ENCODE assay signal across 23 cellular contexts in the genomic region with DNA sequence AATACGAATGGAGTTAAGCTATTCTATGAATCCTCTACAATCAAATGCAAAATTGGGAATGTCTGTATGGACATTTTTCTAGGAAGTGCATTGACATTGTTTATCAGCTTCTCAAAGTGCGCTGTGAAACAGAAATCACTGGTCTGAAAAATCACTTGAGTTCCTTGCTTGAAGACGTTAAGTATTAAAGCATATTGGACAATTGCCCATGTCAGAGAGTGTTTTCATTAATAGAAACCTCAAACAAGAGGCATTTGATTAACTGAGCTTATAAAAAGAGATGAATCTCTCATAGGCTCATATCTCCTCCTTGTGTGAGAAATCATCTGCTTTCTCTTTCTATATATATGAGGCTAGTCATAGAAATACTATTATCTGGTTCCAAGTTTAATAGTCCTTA.
DNase-seq lines count a peak whose midpoint lies in the region; ATAC-seq, FAIRE-seq and TF ChIP-seq lines count a peak whose summit lies in the region.
"Had no signal": no experiment of that assay in that cellular context is flagged by ENCODE, and none has a peak within 500 bp of the region (broad histone marks: within the 10 kb centered on the region; RNA-seq: fewer than 3 reads in every experiment).

No MANE protein-coding gene starts in this region.

- H2AFZ ChIP-seq in HCT116 (ENCODE audit: low read depth, low read length, poor library complexity, severe bottlenecking), result peak overlapping the region; percentile 54
- H2AFZ ChIP-seq in trophoblast cell (ENCODE audit: insufficient read depth, low read length, poor library complexity), result no peak overlapping the region
- H2AFZ ChIP-seq: GM23338 had no signal

- H3K4me2 ChIP-seq in HCT116 (ENCODE audit: low read length) (peak overlapping the region; percentile 55), trophoblast cell (ENCODE audit: low read length) (no peak overlapping the region)
- H3K4me2 ChIP-seq: GM23338 had no signal

- no TSS peak for BruUV-seq in HCT116 (replicated peaks; lab: Mats Ljungman, UMichigan)

- H3K27me3 ChIP-seq in HCT116 (ENCODE audit: insufficient read depth, low read length) (no peaks in the 10 kb centered on the region), trophoblast cell (ENCODE audit: insufficient read depth, low read length) (no peaks in the 10 kb centered on the region)
- H3K27me3 ChIP-seq: BE2C had no signal

- DNase-seq in HCT116 (ENCODE audit: low read depth, low spot score) (no peak), RCC 7860 (ENCODE audit: low spot score) (no peak), glomerular visceral epithelial cell (ENCODE audit: extremely low spot score) (peak; percentile 2), renal cortical epithelial cell (ENCODE audit: low read depth) (peak; percentile 80), trophoblast cell (no peak)
- DNase-seq in stimulated activated CD4-positive, alpha-beta T cell treated with anti-CD3 and anti-CD28 coated beads, Interleukin-12 subunit alpha, Interleukin-12 subunit beta, amount 100 ng/mL, for 4 hours, result no peak
- DNase-seq: ACHN; BE2C; C1 segment of cervical spinal cord; CD4-positive, CD25-positive, alpha-beta regulatory T cell; CD8-positive, alpha-beta memory T cell; COR-L47; DMS153; DMS79; GDM1; H7 had no signal

- no peak for TF ChIP-seq CTCF in HCT116 (IDR thresholded peaks at IDR 0.05 in 2 of 3, conservative IDR thresholded peaks at IDR 0.05 in 1 of 3; ENCODE audit: borderline replicate concordance in 1 of 3, insufficient read depth in 1 of 3, low read depth in 2 of 3, low read length in 2 of 3)

- no peak for TF ChIP-seq POLR2A in HCT116 (IDR thresholded peaks at IDR 0.05; ENCODE audit: borderline replicate concordance, extremely low read depth, insufficient read depth, insufficient read length)

- H2BK12ac ChIP-seq in trophoblast cell (ENCODE audit: low read length), result no peak overlapping the region

- no peak overlapping the region for H4K12ac ChIP-seq in trophoblast cell (ENCODE audit: low read depth, low read length)

- TF ChIP-seq RAD21 in HCT116 (IDR thresholded peaks at IDR 0.05; ENCODE audit: low read depth), result no peak

- H2AK5ac ChIP-seq in trophoblast cell (ENCODE audit: low read length), result no peak overlapping the region

- RAD21 ChIA-PET in HCT116 (lab: Charles Lee; ENCODE audit: low non-redundant PET in 1 of 2, low total read pairs in 2 of 2, uncharacterized antibody in 2 of 2, unreplicated experiment in 2 of 2), result no interaction called here

- POLR2A ChIA-PET in HCT116 (lab: Charles Lee), result no interaction called here

- no peak overlapping the region for H2BK5ac ChIP-seq in trophoblast cell (ENCODE audit: low read depth, low read length, poor library complexity)

- H3K18ac ChIP-seq in trophoblast cell (ENCODE audit: low read length), result no peak overlapping the region

- no CpG with 5 or more reads among the region's 3 CpGs for WGBS in trophoblast cell (ENCODE audit: extremely low coverage, insufficient coverage, insufficient read length)

- no peak overlapping the region for H2BK120ac ChIP-seq in trophoblast cell (ENCODE audit: insufficient read depth, low read length, poor library complexity)

- H4K91ac ChIP-seq in trophoblast cell (ENCODE audit: low read depth, low read length), result no peak overlapping the region

- peaks cover 2 to 26% of the 10 kb centered on the region in 2 experiments; a peak in 3 of 4 replicates for H3K4me1 ChIP-seq in HCT116 (ENCODE audit: control insufficient read depth in 1 of 2, insufficient read depth in 2 of 2, low read length in 2 of 2)
- no peaks in the 10 kb centered on the region for H3K4me1 ChIP-seq in trophoblast cell (ENCODE audit: control insufficient read depth in 1 of 2, insufficient read depth in 2 of 2, low read length in 2 of 2)
- H3K4me1 ChIP-seq: BE2C had no signal

- no peak overlapping the region for H3K4ac ChIP-seq in trophoblast cell (ENCODE audit: low read depth, low read length)

- H3K9me3 ChIP-seq in HCT116 (ENCODE audit: control insufficient read depth in 1 of 2, insufficient read depth in 1 of 2, low read depth in 1 of 2, low read length in 2 of 2) (no peaks in the 10 kb centered on the region), trophoblast cell (ENCODE audit: insufficient read depth, low read depth, low read length) (no peaks in the 10 kb centered on the region)
- H3K9me3 ChIP-seq: BE2C had no signal

- no peak overlapping the region for H3K4me3 ChIP-seq in HCT116 (replicated peaks in 1 of 2; ENCODE audit: low read depth in 1 of 2, low read length in 2 of 2)
- H3K4me3 ChIP-seq in trophoblast cell (ENCODE audit: low read depth, low read length), result no peak overlapping the region
- H3K4me3 ChIP-seq: GM23338 had no signal

- no peak overlapping the region for H3K27ac ChIP-seq in HCT116 (ENCODE audit: low read depth, low read length)
- no peak overlapping the region for H3K27ac ChIP-seq in trophoblast cell (ENCODE audit: low read depth, low read length)
- H3K27ac ChIP-seq: HL-60 had no signal

- H3K14ac ChIP-seq in trophoblast cell (ENCODE audit: low read length), result no peak overlapping the region

- no peak overlapping the region for H3K9ac ChIP-seq in HCT116 (ENCODE audit: low read length)
- no peak overlapping the region for H3K9ac ChIP-seq in trophoblast cell (ENCODE audit: low read length)

- CTCF ChIA-PET in HCT116 (lab: Charles Lee), result no interaction called here

- H3K79me2 ChIP-seq in HCT116 (ENCODE audit: insufficient read depth, low read length) (no peaks in the 10 kb centered on the region), trophoblast cell (ENCODE audit: control insufficient read depth, insufficient read depth, low read length, poor library complexity) (no peaks in the 10 kb centered on the region)

- no peaks in the 10 kb centered on the region for H3K79me1 ChIP-seq in trophoblast cell (ENCODE audit: low read length)

- H3K36me3 ChIP-seq in HCT116 (ENCODE audit: control insufficient read depth in 1 of 2, insufficient read depth in 2 of 2, low read length in 2 of 2) (no peaks in the 10 kb centered on the region), trophoblast cell (ENCODE audit: control insufficient read depth in 1 of 2, insufficient read depth in 2 of 2, low read length in 2 of 2) (no peaks in the 10 kb centered on the region)
- H3K36me3 ChIP-seq: BE2C had no signal

- H3K9me2 ChIP-seq in HCT116 (ENCODE audit: insufficient read depth), result no peaks in the 10 kb centered on the region

- intact Hi-C loops in HCT116 (cut with micrococcal nuclease), result no loop called here

- ATAC-seq in HCT116 (no peak), esophagus mucosa (no peak), HG02870 (IDR thresholded peaks at IDR 0.05; ENCODE audit: unreplicated experiment) (no peak)
- ATAC-seq: GM23338 had no signal

- H3K23ac ChIP-seq in trophoblast cell (ENCODE audit: low read length), result no peak overlapping the region

- no peaks in the 10 kb centered on the region for H4K20me1 ChIP-seq in HCT116 (ENCODE audit: insufficient read depth)

- FAIRE-seq in RCC 7860 (lab: Jason Lieb, UNC), result peak; percentile 65
- FAIRE-seq: A204.1, GM12892, GM18507 had no signal

- H4K8ac ChIP-seq in trophoblast cell (ENCODE audit: low read depth, low read length), result no peak overlapping the region

TF ChIP-seq in HCT116, 20 proteins besides CTCF, POLR2A, EP300 and RAD21:
- TF ChIP-seq SIN3A (IDR thresholded peaks at IDR 0.05; ENCODE audit: low read depth), result no peak
- TF ChIP-seq, protein P1, sequence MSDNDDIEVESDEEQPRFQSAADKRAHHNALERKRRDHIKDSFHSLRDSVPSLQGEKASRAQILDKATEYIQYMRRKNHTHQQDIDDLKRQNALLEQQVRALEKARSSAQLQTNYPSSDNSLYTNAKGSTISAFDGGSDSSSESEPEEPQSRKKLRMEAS (IDR thresholded peaks at IDR 0.05), result no peak
- no peak for TF ChIP-seq CBX3 (IDR thresholded peaks at IDR 0.05; ENCODE audit: low read depth)
- TF ChIP-seq POLR2AphosphoS5 (IDR thresholded peaks at IDR 0.05; ENCODE audit: low read depth, low read length), result no peak
- no peak for TF ChIP-seq EZH2 (IDR thresholded peaks at IDR 0.05)
- no peak for TF ChIP-seq EZH2phosphoT487 (IDR thresholded peaks at IDR 0.05; ENCODE audit: borderline replicate concordance)
- TF ChIP-seq, protein P2, sequence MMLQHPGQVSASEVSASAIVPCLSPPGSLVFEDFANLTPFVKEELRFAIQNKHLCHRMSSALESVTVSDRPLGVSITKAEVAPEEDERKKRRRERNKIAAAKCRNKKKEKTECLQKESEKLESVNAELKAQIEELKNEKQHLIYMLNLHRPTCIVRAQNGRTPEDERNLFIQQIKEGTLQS (IDR thresholded peaks at IDR 0.05), result no peak
- no peak for TF ChIP-seq TCF7L2 (IDR thresholded peaks at IDR 0.05; ENCODE audit: borderline replicate concordance, extremely low read depth, insufficient read depth, insufficient read length)
- no peak for TF ChIP-seq SRF (IDR thresholded peaks at IDR 0.05; ENCODE audit: low read depth)
- no peak for TF ChIP-seq ELF1 (IDR thresholded peaks at IDR 0.05; ENCODE audit: borderline replicate concordance, low read depth)
- TF ChIP-seq ZFX (IDR thresholded peaks at IDR 0.05), result no peak
- TF ChIP-seq, protein P3, sequence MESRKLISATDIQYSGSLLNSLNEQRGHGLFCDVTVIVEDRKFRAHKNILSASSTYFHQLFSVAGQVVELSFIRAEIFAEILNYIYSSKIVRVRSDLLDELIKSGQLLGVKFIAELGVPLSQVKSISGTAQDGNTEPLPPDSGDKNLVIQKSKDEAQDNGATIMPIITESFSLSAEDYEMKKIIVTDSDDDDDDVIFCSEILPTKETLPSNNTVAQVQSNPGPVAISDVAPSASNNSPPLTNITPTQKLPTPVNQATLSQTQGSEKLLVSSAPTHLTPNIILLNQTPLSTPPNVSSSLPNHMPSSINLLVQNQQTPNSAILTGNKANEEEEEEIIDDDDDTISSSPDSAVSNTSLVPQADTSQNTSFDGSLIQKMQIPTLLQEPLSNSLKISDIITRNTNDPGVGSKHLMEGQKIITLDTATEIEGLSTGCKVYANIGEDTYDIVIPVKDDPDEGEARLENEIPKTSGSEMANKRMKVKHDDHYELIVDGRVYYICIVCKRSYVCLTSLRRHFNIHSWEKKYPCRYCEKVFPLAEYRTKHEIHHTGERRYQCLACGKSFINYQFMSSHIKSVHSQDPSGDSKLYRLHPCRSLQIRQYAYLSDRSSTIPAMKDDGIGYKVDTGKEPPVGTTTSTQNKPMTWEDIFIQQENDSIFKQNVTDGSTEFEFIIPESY (IDR thresholded peaks at IDR 0.05; ENCODE audit: extremely low read depth, insufficient replicate concordance, low read length), result no peak
- no peak for TF ChIP-seq YY1 (IDR thresholded peaks at IDR 0.05; ENCODE audit: extremely low read depth, insufficient replicate concordance, low read depth, low read length)
- TF ChIP-seq EGR1 (IDR thresholded peaks at IDR 0.05; ENCODE audit: low read depth), result no peak
TF ChIP-seq in HCT116: peak in this region for 0.

Comparison
In these comparisons a context has a peak if more than half of its experiments do, and no peak if none do; other contexts are left out.
1. DNase-seq: peak in glomerular visceral epithelial cell (single experiment) and renal cortical epithelial cell (single experiment); none in HCT116 (single experiment), RCC 7860 (single experiment), trophoblast cell (0 of 2) and stimulated activated CD4-positive, alpha-beta T cell treated with anti-CD3 and anti-CD28 coated beads, Interleukin-12 subunit alpha, Interleukin-12 subunit beta, amount 100 ng/mL, for 4 hours (single experiment).